In the genomic region with DNA sequence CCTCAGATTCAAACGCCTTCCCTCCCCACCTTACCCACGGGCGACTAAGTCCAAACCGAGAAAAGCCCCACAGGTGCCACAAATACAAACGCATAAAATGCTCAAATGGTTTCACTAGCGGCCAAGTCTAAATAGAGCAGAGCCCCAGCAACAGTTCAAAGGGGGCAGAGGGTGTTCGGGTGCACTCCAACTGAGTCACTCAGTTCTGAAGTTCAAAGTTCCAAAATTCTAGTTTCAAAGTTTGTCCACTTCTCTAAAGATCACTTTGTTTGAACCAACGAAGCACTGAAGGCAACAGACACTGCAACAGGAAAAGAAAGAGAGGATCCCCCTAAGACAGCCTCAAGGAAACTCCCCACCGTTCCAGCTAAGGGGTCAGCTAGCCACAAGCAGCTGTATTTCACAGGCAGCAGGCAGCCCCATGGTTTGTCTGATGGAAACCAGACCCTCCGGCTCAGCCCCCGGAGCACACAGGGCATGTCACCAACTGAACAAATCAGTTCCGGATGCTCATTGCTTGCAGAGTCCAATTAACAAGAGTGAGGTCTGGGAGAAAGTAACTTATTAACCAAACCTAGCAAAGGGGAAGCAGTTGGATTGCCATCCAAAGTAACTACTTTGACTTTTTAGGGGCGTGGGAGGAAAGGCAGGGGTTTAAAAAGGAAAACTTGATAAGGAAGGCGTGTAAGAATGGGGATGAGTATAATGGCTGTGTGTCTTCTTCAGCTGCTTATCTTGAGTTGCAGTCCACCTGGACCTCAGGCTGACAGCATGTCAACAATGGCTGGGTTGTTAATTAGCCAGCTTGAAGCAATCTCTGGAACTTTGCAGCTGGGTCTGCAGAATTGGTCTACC, we compare ENCODE assay signal across 1 cellular context.
A peak's percentile ranks its signal among the peaks of the same experiment; 100 is the strongest.
TF ChIP-seq lines count a peak whose summit lies in the region.

No MANE protein-coding gene starts in this region.

TF ChIP-seq in HepG2, 621 proteins besides CTCF, POLR2A, EP300 and RAD21 (continued from another document and continues in another):
- TF ChIP-seq, protein P1, sequence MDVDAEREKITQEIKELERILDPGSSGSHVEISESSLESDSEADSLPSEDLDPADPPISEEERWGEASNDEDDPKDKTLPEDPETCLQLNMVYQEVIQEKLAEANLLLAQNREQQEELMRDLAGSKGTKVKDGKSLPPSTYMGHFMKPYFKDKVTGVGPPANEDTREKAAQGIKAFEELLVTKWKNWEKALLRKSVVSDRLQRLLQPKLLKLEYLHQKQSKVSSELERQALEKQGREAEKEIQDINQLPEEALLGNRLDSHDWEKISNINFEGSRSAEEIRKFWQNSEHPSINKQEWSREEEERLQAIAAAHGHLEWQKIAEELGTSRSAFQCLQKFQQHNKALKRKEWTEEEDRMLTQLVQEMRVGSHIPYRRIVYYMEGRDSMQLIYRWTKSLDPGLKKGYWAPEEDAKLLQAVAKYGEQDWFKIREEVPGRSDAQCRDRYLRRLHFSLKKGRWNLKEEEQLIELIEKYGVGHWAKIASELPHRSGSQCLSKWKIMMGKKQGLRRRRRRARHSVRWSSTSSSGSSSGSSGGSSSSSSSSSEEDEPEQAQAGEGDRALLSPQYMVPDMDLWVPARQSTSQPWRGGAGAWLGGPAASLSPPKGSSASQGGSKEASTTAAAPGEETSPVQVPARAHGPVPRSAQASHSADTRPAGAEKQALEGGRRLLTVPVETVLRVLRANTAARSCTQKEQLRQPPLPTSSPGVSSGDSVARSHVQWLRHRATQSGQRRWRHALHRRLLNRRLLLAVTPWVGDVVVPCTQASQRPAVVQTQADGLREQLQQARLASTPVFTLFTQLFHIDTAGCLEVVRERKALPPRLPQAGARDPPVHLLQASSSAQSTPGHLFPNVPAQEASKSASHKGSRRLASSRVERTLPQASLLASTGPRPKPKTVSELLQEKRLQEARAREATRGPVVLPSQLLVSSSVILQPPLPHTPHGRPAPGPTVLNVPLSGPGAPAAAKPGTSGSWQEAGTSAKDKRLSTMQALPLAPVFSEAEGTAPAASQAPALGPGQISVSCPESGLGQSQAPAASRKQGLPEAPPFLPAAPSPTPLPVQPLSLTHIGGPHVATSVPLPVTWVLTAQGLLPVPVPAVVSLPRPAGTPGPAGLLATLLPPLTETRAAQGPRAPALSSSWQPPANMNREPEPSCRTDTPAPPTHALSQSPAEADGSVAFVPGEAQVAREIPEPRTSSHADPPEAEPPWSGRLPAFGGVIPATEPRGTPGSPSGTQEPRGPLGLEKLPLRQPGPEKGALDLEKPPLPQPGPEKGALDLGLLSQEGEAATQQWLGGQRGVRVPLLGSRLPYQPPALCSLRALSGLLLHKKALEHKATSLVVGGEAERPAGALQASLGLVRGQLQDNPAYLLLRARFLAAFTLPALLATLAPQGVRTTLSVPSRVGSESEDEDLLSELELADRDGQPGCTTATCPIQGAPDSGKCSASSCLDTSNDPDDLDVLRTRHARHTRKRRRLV (CRISPR knock-in tag; IDR thresholded peaks at IDR 0.05), result no peak
- TF ChIP-seq ZNF782 (CRISPR knock-in tag; IDR thresholded peaks at IDR 0.05; ENCODE audit: borderline replicate concordance) (no peak), EEA1 (CRISPR knock-in tag; IDR thresholded peaks at IDR 0.05; ENCODE audit: borderline replicate concordance) (no peak), PITX1 (CRISPR knock-in tag; IDR thresholded peaks at IDR 0.05) (peak; percentile 86; the same call in 1 of the 2 replicates), GATA4 (IDR thresholded peaks at IDR 0.05; ENCODE audit: borderline replicate concordance, low read depth) (peak; percentile 97), WIZ (CRISPR knock-in tag; IDR thresholded peaks at IDR 0.05) (0 out of 2 replicates have a peak, but pooled peaks have one; percentile 32), ZNF841 (CRISPR knock-in tag; IDR thresholded peaks at IDR 0.05; ENCODE audit: borderline replicate concordance) (no peak), NFYB (CRISPR knock-in tag; IDR thresholded peaks at IDR 0.05) (0 out of 2 replicates have a peak, but pooled peaks have one; percentile 27), ZNF709 (CRISPR knock-in tag; IDR thresholded peaks at IDR 0.05) (no peak), ZKSCAN8 (CRISPR knock-in tag; IDR thresholded peaks at IDR 0.05; ENCODE audit: borderline replicate concordance) (no peak), ZNF451 (CRISPR knock-in tag; IDR thresholded peaks at IDR 0.05) (no peak), HDAC1 (CRISPR knock-in tag; IDR thresholded peaks at IDR 0.05) (peak; percentile 53), HNF4G (IDR thresholded peaks at IDR 0.05; ENCODE audit: borderline replicate concordance, low read depth, low read length) (peak; percentile 51; the same call in 1 of the 2 replicates), HNF4G (CRISPR knock-in tag; IDR thresholded peaks at IDR 0.05; ENCODE audit: borderline replicate concordance, low read depth) (0 out of 2 replicates have a peak, but pooled peaks have one; percentile 18), POLR2AphosphoS5 (IDR thresholded peaks at IDR 0.05; ENCODE audit: low read depth, low read length) (peak; percentile 73), ZNF564 (CRISPR knock-in tag; IDR thresholded peaks at IDR 0.05) (no peak), MBNL3 (CRISPR knock-in tag; conservative IDR thresholded peaks at IDR 0.05) (no peak), ZMYM4 (CRISPR knock-in tag; IDR thresholded peaks at IDR 0.05) (peak; percentile 94), ZNF335 (CRISPR knock-in tag; IDR thresholded peaks at IDR 0.05) (0 out of 2 replicates have a peak, but pooled peaks have one; percentile 24), ZNF720 (CRISPR knock-in tag; IDR thresholded peaks at IDR 0.05) (no peak), GFI1 (CRISPR knock-in tag; IDR thresholded peaks at IDR 0.05; ENCODE audit: borderline replicate concordance) (peak; percentile 92), KDM4B (CRISPR knock-in tag; IDR thresholded peaks at IDR 0.05) (peak; percentile 63; the same call in 1 of the 2 replicates)
- TF ChIP-seq, protein P2, sequence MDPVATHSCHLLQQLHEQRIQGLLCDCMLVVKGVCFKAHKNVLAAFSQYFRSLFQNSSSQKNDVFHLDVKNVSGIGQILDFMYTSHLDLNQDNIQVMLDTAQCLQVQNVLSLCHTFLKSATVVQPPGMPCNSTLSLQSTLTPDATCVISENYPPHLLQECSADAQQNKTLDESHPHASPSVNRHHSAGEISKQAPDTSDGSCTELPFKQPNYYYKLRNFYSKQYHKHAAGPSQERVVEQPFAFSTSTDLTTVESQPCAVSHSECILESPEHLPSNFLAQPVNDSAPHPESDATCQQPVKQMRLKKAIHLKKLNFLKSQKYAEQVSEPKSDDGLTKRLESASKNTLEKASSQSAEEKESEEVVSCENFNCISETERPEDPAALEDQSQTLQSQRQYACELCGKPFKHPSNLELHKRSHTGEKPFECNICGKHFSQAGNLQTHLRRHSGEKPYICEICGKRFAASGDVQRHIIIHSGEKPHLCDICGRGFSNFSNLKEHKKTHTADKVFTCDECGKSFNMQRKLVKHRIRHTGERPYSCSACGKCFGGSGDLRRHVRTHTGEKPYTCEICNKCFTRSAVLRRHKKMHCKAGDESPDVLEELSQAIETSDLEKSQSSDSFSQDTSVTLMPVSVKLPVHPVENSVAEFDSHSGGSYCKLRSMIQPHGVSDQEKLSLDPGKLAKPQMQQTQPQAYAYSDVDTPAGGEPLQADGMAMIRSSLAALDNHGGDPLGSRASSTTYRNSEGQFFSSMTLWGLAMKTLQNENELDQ (CRISPR knock-in tag; IDR thresholded peaks at IDR 0.05; ENCODE audit: borderline replicate concordance), result peak; percentile 34; the same call in 1 of the 2 replicates
- TF ChIP-seq, protein P3, sequence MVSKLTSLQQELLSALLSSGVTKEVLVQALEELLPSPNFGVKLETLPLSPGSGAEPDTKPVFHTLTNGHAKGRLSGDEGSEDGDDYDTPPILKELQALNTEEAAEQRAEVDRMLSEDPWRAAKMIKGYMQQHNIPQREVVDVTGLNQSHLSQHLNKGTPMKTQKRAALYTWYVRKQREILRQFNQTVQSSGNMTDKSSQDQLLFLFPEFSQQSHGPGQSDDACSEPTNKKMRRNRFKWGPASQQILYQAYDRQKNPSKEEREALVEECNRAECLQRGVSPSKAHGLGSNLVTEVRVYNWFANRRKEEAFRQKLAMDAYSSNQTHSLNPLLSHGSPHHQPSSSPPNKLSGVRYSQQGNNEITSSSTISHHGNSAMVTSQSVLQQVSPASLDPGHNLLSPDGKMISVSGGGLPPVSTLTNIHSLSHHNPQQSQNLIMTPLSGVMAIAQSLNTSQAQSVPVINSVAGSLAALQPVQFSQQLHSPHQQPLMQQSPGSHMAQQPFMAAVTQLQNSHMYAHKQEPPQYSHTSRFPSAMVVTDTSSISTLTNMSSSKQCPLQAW (CRISPR knock-in tag; IDR thresholded peaks at IDR 0.05), result peak; percentile 97
- TF ChIP-seq, protein P4, sequence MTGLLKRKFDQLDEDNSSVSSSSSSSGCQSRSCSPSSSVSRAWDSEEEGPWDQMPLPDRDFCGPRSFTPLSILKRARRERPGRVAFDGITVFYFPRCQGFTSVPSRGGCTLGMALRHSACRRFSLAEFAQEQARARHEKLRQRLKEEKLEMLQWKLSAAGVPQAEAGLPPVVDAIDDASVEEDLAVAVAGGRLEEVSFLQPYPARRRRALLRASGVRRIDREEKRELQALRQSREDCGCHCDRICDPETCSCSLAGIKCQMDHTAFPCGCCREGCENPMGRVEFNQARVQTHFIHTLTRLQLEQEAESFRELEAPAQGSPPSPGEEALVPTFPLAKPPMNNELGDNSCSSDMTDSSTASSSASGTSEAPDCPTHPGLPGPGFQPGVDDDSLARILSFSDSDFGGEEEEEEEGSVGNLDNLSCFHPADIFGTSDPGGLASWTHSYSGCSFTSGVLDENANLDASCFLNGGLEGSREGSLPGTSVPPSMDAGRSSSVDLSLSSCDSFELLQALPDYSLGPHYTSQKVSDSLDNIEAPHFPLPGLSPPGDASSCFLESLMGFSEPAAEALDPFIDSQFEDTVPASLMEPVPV (CRISPR knock-in tag; IDR thresholded peaks at IDR 0.05), result no peak
- TF ChIP-seq, protein P5, sequence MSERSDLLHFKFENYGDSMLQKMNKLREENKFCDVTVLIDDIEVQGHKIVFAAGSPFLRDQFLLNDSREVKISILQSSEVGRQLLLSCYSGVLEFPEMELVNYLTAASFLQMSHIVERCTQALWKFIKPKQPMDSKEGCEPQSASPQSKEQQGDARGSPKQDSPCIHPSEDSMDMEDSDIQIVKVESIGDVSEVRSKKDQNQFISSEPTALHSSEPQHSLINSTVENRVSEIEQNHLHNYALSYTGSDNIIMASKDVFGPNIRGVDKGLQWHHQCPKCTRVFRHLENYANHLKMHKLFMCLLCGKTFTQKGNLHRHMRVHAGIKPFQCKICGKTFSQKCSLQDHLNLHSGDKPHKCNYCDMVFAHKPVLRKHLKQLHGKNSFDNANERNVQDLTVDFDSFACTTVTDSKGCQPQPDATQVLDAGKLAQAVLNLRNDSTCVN (CRISPR knock-in tag; IDR thresholded peaks at IDR 0.05; ENCODE audit: borderline replicate concordance), result no peak; the same call in 1 of the 2 replicates
- TF ChIP-seq, protein P6, sequence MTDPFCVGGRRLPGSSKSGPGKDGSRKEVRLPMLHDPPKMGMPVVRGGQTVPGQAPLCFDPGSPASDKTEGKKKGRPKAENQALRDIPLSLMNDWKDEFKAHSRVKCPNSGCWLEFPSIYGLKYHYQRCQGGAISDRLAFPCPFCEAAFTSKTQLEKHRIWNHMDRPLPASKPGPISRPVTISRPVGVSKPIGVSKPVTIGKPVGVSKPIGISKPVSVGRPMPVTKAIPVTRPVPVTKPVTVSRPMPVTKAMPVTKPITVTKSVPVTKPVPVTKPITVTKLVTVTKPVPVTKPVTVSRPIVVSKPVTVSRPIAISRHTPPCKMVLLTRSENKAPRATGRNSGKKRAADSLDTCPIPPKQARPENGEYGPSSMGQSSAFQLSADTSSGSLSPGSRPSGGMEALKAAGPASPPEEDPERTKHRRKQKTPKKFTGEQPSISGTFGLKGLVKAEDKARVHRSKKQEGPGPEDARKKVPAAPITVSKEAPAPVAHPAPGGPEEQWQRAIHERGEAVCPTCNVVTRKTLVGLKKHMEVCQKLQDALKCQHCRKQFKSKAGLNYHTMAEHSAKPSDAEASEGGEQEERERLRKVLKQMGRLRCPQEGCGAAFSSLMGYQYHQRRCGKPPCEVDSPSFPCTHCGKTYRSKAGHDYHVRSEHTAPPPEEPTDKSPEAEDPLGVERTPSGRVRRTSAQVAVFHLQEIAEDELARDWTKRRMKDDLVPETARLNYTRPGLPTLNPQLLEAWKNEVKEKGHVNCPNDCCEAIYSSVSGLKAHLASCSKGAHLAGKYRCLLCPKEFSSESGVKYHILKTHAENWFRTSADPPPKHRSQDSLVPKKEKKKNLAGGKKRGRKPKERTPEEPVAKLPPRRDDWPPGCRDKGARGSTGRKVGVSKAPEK (CRISPR knock-in tag; IDR thresholded peaks at IDR 0.05; ENCODE audit: borderline replicate concordance), result 0 out of 2 replicates have a peak, but pooled peaks have one; percentile 55
- TF ChIP-seq, protein P7, sequence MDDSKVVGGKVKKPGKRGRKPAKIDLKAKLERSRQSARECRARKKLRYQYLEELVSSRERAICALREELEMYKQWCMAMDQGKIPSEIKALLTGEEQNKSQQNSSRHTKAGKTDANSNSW (CRISPR knock-in tag; IDR thresholded peaks at IDR 0.05; ENCODE audit: borderline replicate concordance), result no peak
- TF ChIP-seq, protein P8, sequence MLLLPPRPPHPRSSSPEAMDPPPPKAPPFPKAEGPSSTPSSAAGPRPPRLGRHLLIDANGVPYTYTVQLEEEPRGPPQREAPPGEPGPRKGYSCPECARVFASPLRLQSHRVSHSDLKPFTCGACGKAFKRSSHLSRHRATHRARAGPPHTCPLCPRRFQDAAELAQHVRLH (CRISPR knock-in tag; IDR thresholded peaks at IDR 0.05; ENCODE audit: borderline replicate concordance, low read depth), result peak; percentile 42; the same call in 1 of the 2 replicates
- TF ChIP-seq, protein P9, sequence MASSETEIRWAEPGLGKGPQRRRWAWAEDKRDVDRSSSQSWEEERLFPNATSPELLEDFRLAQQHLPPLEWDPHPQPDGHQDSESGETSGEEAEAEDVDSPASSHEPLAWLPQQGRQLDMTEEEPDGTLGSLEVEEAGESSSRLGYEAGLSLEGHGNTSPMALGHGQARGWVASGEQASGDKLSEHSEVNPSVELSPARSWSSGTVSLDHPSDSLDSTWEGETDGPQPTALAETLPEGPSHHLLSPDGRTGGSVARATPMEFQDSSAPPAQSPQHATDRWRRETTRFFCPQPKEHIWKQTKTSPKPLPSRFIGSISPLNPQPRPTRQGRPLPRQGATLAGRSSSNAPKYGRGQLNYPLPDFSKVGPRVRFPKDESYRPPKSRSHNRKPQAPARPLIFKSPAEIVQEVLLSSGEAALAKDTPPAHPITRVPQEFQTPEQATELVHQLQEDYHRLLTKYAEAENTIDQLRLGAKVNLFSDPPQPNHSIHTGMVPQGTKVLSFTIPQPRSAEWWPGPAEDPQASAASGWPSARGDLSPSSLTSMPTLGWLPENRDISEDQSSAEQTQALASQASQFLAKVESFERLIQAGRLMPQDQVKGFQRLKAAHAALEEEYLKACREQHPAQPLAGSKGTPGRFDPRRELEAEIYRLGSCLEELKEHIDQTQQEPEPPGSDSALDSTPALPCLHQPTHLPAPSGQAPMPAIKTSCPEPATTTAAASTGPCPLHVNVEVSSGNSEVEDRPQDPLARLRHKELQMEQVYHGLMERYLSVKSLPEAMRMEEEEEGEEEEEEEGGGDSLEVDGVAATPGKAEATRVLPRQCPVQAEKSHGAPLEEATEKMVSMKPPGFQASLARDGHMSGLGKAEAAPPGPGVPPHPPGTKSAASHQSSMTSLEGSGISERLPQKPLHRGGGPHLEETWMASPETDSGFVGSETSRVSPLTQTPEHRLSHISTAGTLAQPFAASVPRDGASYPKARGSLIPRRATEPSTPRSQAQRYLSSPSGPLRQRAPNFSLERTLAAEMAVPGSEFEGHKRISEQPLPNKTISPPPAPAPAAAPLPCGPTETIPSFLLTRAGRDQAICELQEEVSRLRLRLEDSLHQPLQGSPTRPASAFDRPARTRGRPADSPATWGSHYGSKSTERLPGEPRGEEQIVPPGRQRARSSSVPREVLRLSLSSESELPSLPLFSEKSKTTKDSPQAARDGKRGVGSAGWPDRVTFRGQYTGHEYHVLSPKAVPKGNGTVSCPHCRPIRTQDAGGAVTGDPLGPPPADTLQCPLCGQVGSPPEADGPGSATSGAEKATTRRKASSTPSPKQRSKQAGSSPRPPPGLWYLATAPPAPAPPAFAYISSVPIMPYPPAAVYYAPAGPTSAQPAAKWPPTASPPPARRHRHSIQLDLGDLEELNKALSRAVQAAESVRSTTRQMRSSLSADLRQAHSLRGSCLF (CRISPR knock-in tag; IDR thresholded peaks at IDR 0.05; ENCODE audit: borderline replicate concordance), result no peak
